In genomic region chr14:74019743-74020142, GRCh38 we compare ENCODE assay signal across 1 cellular context.
TF ChIP-seq lines count a peak whose summit lies in the region.

No MANE protein-coding gene starts in this region.

TF ChIP-seq in HEK293, 187 proteins besides CTCF, POLR2A, EP300 and RAD21 (continued from another document):
- TF ChIP-seq, protein P1, sequence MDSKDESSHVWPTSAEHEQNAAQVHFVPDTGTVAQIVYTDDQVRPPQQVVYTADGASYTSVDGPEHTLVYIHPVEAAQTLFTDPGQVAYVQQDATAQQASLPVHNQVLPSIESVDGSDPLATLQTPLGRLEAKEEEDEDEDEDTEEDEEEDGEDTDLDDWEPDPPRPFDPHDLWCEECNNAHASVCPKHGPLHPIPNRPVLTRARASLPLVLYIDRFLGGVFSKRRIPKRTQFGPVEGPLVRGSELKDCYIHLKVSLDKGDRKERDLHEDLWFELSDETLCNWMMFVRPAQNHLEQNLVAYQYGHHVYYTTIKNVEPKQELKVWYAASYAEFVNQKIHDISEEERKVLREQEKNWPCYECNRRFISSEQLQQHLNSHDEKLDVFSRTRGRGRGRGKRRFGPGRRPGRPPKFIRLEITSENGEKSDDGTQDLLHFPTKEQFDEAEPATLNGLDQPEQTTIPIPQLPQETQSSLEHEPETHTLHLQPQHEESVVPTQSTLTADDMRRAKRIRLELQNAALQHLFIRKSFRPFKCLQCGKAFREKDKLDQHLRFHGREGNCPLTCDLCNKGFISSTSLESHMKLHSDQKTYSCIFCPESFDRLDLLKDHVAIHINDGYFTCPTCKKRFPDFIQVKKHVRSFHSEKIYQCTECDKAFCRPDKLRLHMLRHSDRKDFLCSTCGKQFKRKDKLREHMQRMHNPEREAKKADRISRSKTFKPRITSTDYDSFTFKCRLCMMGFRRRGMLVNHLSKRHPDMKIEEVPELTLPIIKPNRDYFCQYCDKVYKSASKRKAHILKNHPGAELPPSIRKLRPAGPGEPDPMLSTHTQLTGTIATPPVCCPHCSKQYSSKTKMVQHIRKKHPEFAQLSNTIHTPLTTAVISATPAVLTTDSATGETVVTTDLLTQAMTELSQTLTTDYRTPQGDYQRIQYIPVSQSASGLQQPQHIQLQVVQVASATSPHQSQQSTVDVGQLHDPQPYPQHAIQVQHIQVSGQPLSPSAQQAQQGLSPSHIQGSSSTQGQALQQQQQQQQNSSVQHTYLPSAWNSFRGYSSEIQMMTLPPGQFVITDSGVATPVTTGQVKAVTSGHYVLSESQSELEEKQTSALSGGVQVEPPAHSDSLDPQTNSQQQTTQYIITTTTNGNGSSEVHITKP (tag by site-specific recombination; IDR thresholded peaks at IDR 0.05): no peak
- TF ChIP-seq ZNF626 (tag by site-specific recombination; IDR thresholded peaks at IDR 0.05) (no peak), ZBTB11 (tag by site-specific recombination; conservative IDR thresholded peaks at IDR 0.05; ENCODE audit: low read depth) (no peak)
